Comparison of ENCODE assay signal across 22 cellular contexts in genomic region chr1:19776287-19776686, GRCh38. TPM values are rescaled to one million over a fixed set of nuclear protein-coding genes. Genes with fewer than 3 reads are reported as not detected.
DNase-seq lines count a peak whose midpoint lies in the region; ATAC-seq and TF ChIP-seq lines count a peak whose summit lies in the region.
"Had no signal": no experiment of that assay in that cellular context is flagged by ENCODE, and none has a peak within 500 bp of the region (broad histone marks: within the 10 kb centered on the region; RNA-seq: fewer than 3 reads in every experiment).

No MANE protein-coding gene starts in this region.

- DNase-seq in NCI-H2196 (lab: John Stamatoyannopoulos, UW; ENCODE audit: unreplicated experiment) (peak; percentile 38), NCI-H2196 treated with DMSO at 0.1 percent for 48 hours (lab: John Stamatoyannopoulos, UW; ENCODE audit: unreplicated experiment) (no peak), DMS53 treated with DMSO at 0.1 percent for 48 hours (lab: John Stamatoyannopoulos, UW; ENCODE audit: unreplicated experiment) (peak; percentile 2), NCI-H510A treated with DMSO at 0.1 percent for 48 hours (lab: John Stamatoyannopoulos, UW) (peak; percentile 87), prostate gland (ENCODE audit: low spot score) (peak; percentile 60), GM20000 (ENCODE audit: low spot score) (no peak), SIG-M5 treated with dmso at 0.1 percent for 504 hours (lab: John Stamatoyannopoulos, UW; ENCODE audit: unreplicated experiment) (no peak)
- DNase-seq: 8988T, GOT3, HCEC 1CT, NCI-H1105, NCI-H2081 treated with DMSO at 0.1 percent for 48 hours, NCI-H82, PC-9, SHP77 treated with DMSO at 0.1 percent for 48 hours had no signal

- H3K4me3 ChIP-seq in prostate gland = no peak overlapping the region
- H3K4me3 ChIP-seq: PC-9 had no signal

- peak overlapping the region; percentile 67 to 70 for H3K27ac ChIP-seq in prostate gland
- H3K27ac ChIP-seq: KMS-11, PC-9, RWPE1 had no signal

- intact Hi-C loops in prostate gland (cut with DNase I) = no loop called here

- H3K36me3 ChIP-seq in prostate gland = no peaks in the 10 kb centered on the region

- TF ChIP-seq POLR2A in prostate gland (IDR thresholded peaks at IDR 0.05) = no peak

- no peak for ATAC-seq in GM18858 (IDR thresholded peaks at IDR 0.05; ENCODE audit: unreplicated experiment)
- ATAC-seq: SK-N-SH treated with all-trans-retinoic acid at 6 μM for 48 hours had no signal

- H3K9me3 ChIP-seq in prostate gland = no peaks in the 10 kb centered on the region

- 70% methylated on average over 5 of the region's 5 CpGs for WGBS in prostate gland

- H3K4me1 ChIP-seq in prostate gland (replicated peaks) = peaks cover 6% of the 10 kb centered on the region

- no peaks in the 10 kb centered on the region for H3K27me3 ChIP-seq in prostate gland (replicated peaks; ENCODE audit: insufficient read depth)

- TF ChIP-seq CTCF in prostate gland (IDR thresholded peaks at IDR 0.05) = no peak
- no peak for TF ChIP-seq CTCF in GM20000 (IDR thresholded peaks at IDR 0.05; ENCODE audit: extremely low read depth, missing control alignments)

RNA-seq across cellular contexts. Expression of gene TMCO4, which starts 23.4 kb away (rescaled TPM):
- 10 to 100 TPM; 60.5 to 89.9 TPM for total RNA-seq in prostate gland

RNA-seq across cellular contexts. Expression of gene RNF186, which starts 38.8 kb away (rescaled TPM):
- not detected for total RNA-seq in prostate gland
- total RNA-seq: G401; NCI-H460; PC-9; T-helper 2 cell treated with Interferon-gamma antibody and Interleukin-4, amounts not matched to agents 100 ng/mL and 5 ng/mL, for 36 hours had no signal

Comparison
In these comparisons a context has a peak if more than half of its experiments do, and no peak if none do; other contexts are left out.
1. DNase-seq: peak in NCI-H2196 (single experiment), DMS53 treated with DMSO at 0.1 percent for 48 hours (single experiment), NCI-H510A treated with DMSO at 0.1 percent for 48 hours (single experiment) and prostate gland (single experiment); none in NCI-H2196 treated with DMSO at 0.1 percent for 48 hours (single experiment), GM20000 (single experiment) and SIG-M5 treated with dmso at 0.1 percent for 504 hours (single experiment).